Comparison of ENCODE assay signal across 12 cellular contexts in the genomic region with DNA sequence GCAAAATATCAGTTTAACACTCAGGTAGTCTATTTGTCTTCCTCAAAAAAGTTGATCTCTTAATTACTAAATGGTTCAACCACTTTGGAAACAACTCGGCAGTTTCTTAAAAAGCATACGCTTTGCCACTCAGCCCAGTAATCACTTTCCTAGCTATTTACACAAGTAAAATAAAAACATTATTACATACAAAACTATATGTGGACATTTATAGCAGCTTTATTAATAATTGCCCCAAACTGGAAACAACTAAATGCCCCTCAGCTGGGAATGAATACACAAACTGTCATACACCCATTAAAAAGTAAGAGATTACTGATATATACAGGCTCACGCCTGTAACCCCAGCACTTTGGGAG. TPM values are rescaled to one million over a fixed set of nuclear protein-coding genes. Genes with fewer than 3 reads are reported as not detected.
A peak's percentile ranks its signal among the peaks of the same experiment; 100 is the strongest.
DNase-seq lines count a peak whose midpoint lies in the region; ATAC-seq, FAIRE-seq and TF ChIP-seq lines count a peak whose summit lies in the region.
"Had no signal": no experiment of that assay in that cellular context is flagged by ENCODE, and none has a peak within 500 bp of the region (broad histone marks: within the 10 kb centered on the region; RNA-seq: fewer than 3 reads in every experiment).

No MANE protein-coding gene starts in this region.

- no peak for DNase-seq in CD4-positive, alpha-beta T cell
- no peak for DNase-seq in SK-N-MC (ENCODE audit: low read depth, low spot score)
- peak; percentile 13 for DNase-seq in glomerular visceral epithelial cell (ENCODE audit: extremely low spot score)
- DNase-seq in T-helper 9 cell = no peak
- no peak for DNase-seq in pancreas
- no peak for DNase-seq in erythroblast (lab: John Stamatoyannopoulos, UW)
- DNase-seq: COR-L47; effector memory CD8-positive, alpha-beta T cell; NCI-H2107; right cardiac atrium had no signal

- H3K27ac Mint-ChIP-seq in CD4-positive, alpha-beta T cell = peak overlapping the region; percentile 22

- peaks cover 9 to 18% (median 15%) of the 10 kb centered on the region in 3 donors for H3K4me1 ChIP-seq in pancreas

- CTCF ChIA-PET in CD4-positive, alpha-beta T cell (lab: Charles Lee) = interaction anchor here (0.9 to 1.4 kb wide), 5 partner anchors 16 to 140 kb away, joined by 3 to 5 read pairs (median 4); no protein-coding TSS in a partner anchor

- no peak overlapping the region for H3K4me3 Mint-ChIP-seq in CD4-positive, alpha-beta T cell
- H3K4me3 Mint-ChIP-seq: effector memory CD8-positive, alpha-beta T cell had no signal

- intact Hi-C loops in CD4-positive, alpha-beta T cell (cut with DNase I, micrococcal nuclease) = no loop called here
- intact Hi-C loops in pancreas (cut with DNase I) = no loop called here

- H3K4me1 Mint-ChIP-seq in CD4-positive, alpha-beta T cell (ENCODE audit: low read depth) = peaks cover 41% of the 10 kb centered on the region

- no peaks in the 10 kb centered on the region for H3K27me3 Mint-ChIP-seq in CD4-positive, alpha-beta T cell
- H3K27me3 Mint-ChIP-seq: effector memory CD8-positive, alpha-beta T cell had no signal

- H3K27me3 ChIP-seq in CD4-positive, alpha-beta T cell (ENCODE audit: control insufficient read depth, insufficient read depth, low read length) = no peaks in the 10 kb centered on the region
- H3K27me3 ChIP-seq in pancreas = no peaks in the 10 kb centered on the region

- TF ChIP-seq CTCF in CD4-positive, alpha-beta T cell (IDR thresholded peaks at IDR 0.05) = no peak
- TF ChIP-seq CTCF in pancreas (IDR thresholded peaks at IDR 0.05) = no peak

- H3K36me3 Mint-ChIP-seq in CD4-positive, alpha-beta T cell (ENCODE audit: low read depth) = peaks cover 53% of the 10 kb centered on the region

- no peak overlapping the region for H3K9ac ChIP-seq in SK-N-MC (ENCODE audit: insufficient read length)

- POLR2A ChIA-PET in CD4-positive, alpha-beta T cell (lab: Charles Lee) = interaction anchor here (0.7 to 6.9 kb wide), 10 partner anchors 8 to 139 kb away, joined by 3 to 89 read pairs (median 8); a partner anchor contains a TSS

- no peak for TF ChIP-seq POLR2A in erythroblast (IDR thresholded peaks at IDR 0.05; ENCODE audit: low read length)

- H3K27ac ChIP-seq in CD4-positive, alpha-beta T cell (ENCODE audit: low read depth, low read length) = no peak overlapping the region
- H3K27ac ChIP-seq in SK-N-MC (peak overlapping the region; percentile 77; the same call in 1 of the 2 replicates), pancreas (no peak overlapping the region)

- no peak for FAIRE-seq in pancreas (lab: Jason Lieb, UNC)

- H3K4me3 ChIP-seq in SK-N-MC (no peak overlapping the region), pancreas (no peak overlapping the region)

- no peaks in the 10 kb centered on the region for H3K9me3 Mint-ChIP-seq in CD4-positive, alpha-beta T cell
- H3K9me3 Mint-ChIP-seq: effector memory CD8-positive, alpha-beta T cell had no signal

- 40 to 42% methylated on average over 3 of the region's 3 CpGs for WGBS in pancreas, 2 donors

- ATAC-seq in CD4-positive, alpha-beta T cell (ENCODE audit: poor library complexity) = no peak
- peak; percentile 0 for ATAC-seq in GM18868 (IDR thresholded peaks at IDR 0.05; ENCODE audit: unreplicated experiment)
- no peak for ATAC-seq in GM21786 (IDR thresholded peaks at IDR 0.05; ENCODE audit: unreplicated experiment)
- ATAC-seq in pancreas = no peak
- ATAC-seq: effector memory CD8-positive, alpha-beta T cell had no signal

- H3K36me3 ChIP-seq in SK-N-MC (ENCODE audit: insufficient read depth, low read length) (peaks cover 36% of the 10 kb centered on the region), pancreas (peaks cover 5 to 27% (median 11%) of the 10 kb centered on the region in 3 donors)

- no peaks in the 10 kb centered on the region for H3K9me3 ChIP-seq in CD4-positive, alpha-beta T cell (ENCODE audit: control insufficient read depth, low read length)
- H3K9me3 ChIP-seq in SK-N-MC (ENCODE audit: low read depth, low read length) = no peaks in the 10 kb centered on the region
- no peaks in the 10 kb centered on the region for H3K9me3 ChIP-seq in pancreas

RNA-seq across cellular contexts. Expression of a gene that starts 7.4 kb away (rescaled TPM):
- over 10,000 TPM; 15,669 to 16,465 TPM for total RNA-seq in CD4-positive, alpha-beta T cell
- over 10,000 TPM in 1 of 6 donors, 1,000 to 10,000 TPM in 5; 5,266 to 10,343 (median 8,842) TPM for total RNA-seq in pancreas
- polyA plus RNA-seq in pancreas = 1,000 to 10,000 TPM; 5,006 to 5,774 TPM

RNA-seq across cellular contexts. Expression of a gene that starts 51.9 kb away (rescaled TPM):
- total RNA-seq in CD4-positive, alpha-beta T cell = 10 to 100 TPM; 47.9 to 48.0 TPM
- 10 to 100 TPM in 4 of 6 donors, 1 to 10 TPM in 2; 8.9 to 14.7 (median 10.6) TPM for total RNA-seq in pancreas
- 10 to 100 TPM in 1 of 2 donors, 1 to 10 TPM in 1; 8.8 to 11.4 TPM for polyA plus RNA-seq in pancreas
